Comparison of ENCODE assay signal across 8 cellular contexts in the genomic region with DNA sequence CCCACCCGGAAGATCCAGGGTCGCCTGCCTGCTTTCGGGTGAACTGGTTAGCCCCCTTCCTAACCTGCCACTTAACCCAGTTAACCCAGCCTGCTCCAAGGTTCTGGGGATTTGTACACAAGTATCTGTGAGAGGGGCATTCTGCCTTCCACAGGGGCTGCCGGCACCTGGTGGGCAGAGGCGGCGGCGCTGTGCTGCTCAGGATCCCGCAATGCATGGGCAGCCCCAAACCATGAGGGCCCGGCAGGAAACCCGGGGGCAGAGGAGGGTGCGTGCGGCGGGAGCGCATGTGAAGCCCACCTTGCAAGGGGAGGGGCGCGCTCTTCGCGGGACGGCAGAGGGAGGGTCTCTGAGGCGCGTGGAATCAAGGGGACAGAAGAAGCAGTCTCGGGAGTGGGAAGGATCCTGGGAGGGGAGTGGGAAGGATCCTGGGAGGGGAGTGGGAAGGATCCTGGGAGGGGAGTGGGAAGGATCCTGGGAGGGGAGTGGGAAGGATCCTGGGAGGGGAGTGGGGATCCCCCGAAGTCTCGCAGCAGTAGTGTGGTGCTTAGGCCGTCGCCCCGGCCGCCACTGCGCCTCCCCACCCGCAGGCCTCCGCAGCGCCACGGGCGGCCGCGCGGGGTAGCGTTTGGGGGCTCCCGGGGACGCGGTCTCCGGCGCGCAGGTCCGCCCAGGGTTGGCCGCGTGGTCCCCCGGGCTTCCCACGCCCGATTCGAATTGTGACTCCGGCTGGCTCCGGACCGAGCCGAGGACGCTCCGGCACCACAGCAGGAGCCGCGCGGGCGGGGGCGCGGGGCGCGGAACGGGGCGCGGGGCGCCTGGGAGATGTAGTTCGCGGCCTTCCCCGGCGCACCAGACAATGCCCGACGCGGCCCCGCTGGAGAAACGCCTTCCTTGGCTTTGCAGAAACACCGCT. TPM values are rescaled to one million over a fixed set of nuclear protein-coding genes. Genes with fewer than 3 reads are reported as not detected.
DNase-seq lines count a peak whose midpoint lies in the region; ATAC-seq and TF ChIP-seq lines count a peak whose summit lies in the region.

No MANE protein-coding gene starts in this region.

- no peaks in the 10 kb centered on the region for H3K9me3 ChIP-seq in CD4-positive, alpha-beta memory T cell (ENCODE audit: control insufficient read depth in 1 of 2, low read length in 2 of 2)

- intact Hi-C loops in CD4-positive, alpha-beta memory T cell (cut with micrococcal nuclease), result loop anchor here (2.0 kb wide), 2 partner anchors 16 to 76 kb away; a partner anchor contains a TSS

- DNase-seq in CD4-positive, alpha-beta memory T cell, result peak; percentile 55 to 65 (median 61)
- DNase-seq in NCI-H1105 (lab: John Stamatoyannopoulos, UW) (peak; percentile 76), chondrocyte (ENCODE audit: low spot score) (no peak), NCI-H446 treated with DMSO at 0.1 percent for 48 hours (lab: John Stamatoyannopoulos, UW) (no peak)
- DNase-seq in activated CD4-positive, CD25-positive, alpha-beta regulatory T cell treated with anti-CD3 and anti-CD28 coated beads, Interleukin-2, amount 50 U/mL, for 72 hours, result peak; percentile 64
- peak; percentile 33 to 69 for DNase-seq in stimulated activated CD4-positive, alpha-beta T cell treated with anti-CD3 and anti-CD28 coated beads, Interleukin-15, amount 100 ng/mL, for 1 hour (ENCODE audit: low read depth in 1 of 2, low spot score in 1 of 2)

- peaks cover 3 to 7% of the 10 kb centered on the region in 2 donors for H3K27me3 Mint-ChIP-seq in CD4-positive, alpha-beta memory T cell
- no peaks in the 10 kb centered on the region for H3K27me3 Mint-ChIP-seq in chondrocyte (ENCODE audit: low read depth)

- H3K27ac ChIP-seq in CD4-positive, alpha-beta memory T cell (ENCODE audit: low read depth, low read length), result no peak overlapping the region
- peak overlapping the region; percentile 30 for H3K27ac ChIP-seq in layer of hippocampus (ENCODE audit: low read depth, low read length)

- peak; percentile 66 for ATAC-seq in GM21423 (IDR thresholded peaks at IDR 0.05; ENCODE audit: unreplicated experiment)

- H3K27me3 ChIP-seq in CD4-positive, alpha-beta memory T cell (ENCODE audit: insufficient read depth, low read length), result peaks cover 27% of the 10 kb centered on the region
- peaks cover 2% of the 10 kb centered on the region for H3K27me3 ChIP-seq in layer of hippocampus (ENCODE audit: control insufficient read depth, insufficient read depth, low read length)

- peak overlapping the region in 1 of 2 donors; percentile 51 for H3K4me3 ChIP-seq in CD4-positive, alpha-beta memory T cell (ENCODE audit: low read length in 2 of 2)

- CTCF ChIA-PET in CD4-positive, alpha-beta memory T cell (lab: Charles Lee; ENCODE audit: partially characterized antibody), result interaction anchor here (0.7 to 1.5 kb wide), 9 partner anchors 10 to 96 kb away, joined by 3 to 9 read pairs (median 5); a partner anchor contains a TSS

- H3K9me3 Mint-ChIP-seq in CD4-positive, alpha-beta memory T cell, result no peaks in the 10 kb centered on the region
- H3K9me3 Mint-ChIP-seq in chondrocyte (ENCODE audit: low read depth), result no peaks in the 10 kb centered on the region

- peak overlapping the region; percentile 70 to 82 (median 78) for H3K4me3 Mint-ChIP-seq in CD4-positive, alpha-beta memory T cell
- H3K4me3 Mint-ChIP-seq in chondrocyte (ENCODE audit: unreplicated experiment), result peak overlapping the region; percentile 62

- POLR2A ChIA-PET in CD4-positive, alpha-beta memory T cell (lab: Charles Lee; ENCODE audit: partially characterized antibody), result interaction anchor here (0.9 to 1.6 kb wide), 3 partner anchors 16 to 30 kb away, joined by 3 to 5 read pairs (median 3); a partner anchor contains a TSS

- no peaks in the 10 kb centered on the region for H3K36me3 Mint-ChIP-seq in CD4-positive, alpha-beta memory T cell
- H3K36me3 Mint-ChIP-seq in chondrocyte (ENCODE audit: low read depth), result no peaks in the 10 kb centered on the region

- H3K4me1 ChIP-seq in CD4-positive, alpha-beta memory T cell (ENCODE audit: insufficient read depth, low read length), result peaks cover 25% of the 10 kb centered on the region

- peaks cover 1 to 32% (median 13%) of the 10 kb centered on the region in 4 donors for H3K4me1 Mint-ChIP-seq in CD4-positive, alpha-beta memory T cell
- H3K4me1 Mint-ChIP-seq in chondrocyte (ENCODE audit: low read depth), result peaks cover 22% of the 10 kb centered on the region

- peak; percentile 85 for TF ChIP-seq CTCF in chondrocyte (IDR thresholded peaks at IDR 0.05)

- H3K36me3 ChIP-seq in CD4-positive, alpha-beta memory T cell (ENCODE audit: insufficient read depth, low read length), result no peaks in the 10 kb centered on the region

- H3K27ac Mint-ChIP-seq in CD4-positive, alpha-beta memory T cell, result peak overlapping the region in 1 of 7 donors; percentile 42
- no peak overlapping the region for H3K27ac Mint-ChIP-seq in chondrocyte (ENCODE audit: unreplicated experiment)

RNA-seq across cellular contexts. Expression of a gene that starts 4.9 kb away (rescaled TPM):
- 100 to 1,000 TPM; 122 to 123 TPM for total RNA-seq in CD4-positive, alpha-beta memory T cell
- 1 to 10 TPM; 1.5 to 6.0 TPM for polyA plus RNA-seq in CD4-positive, alpha-beta memory T cell
- 83.6 to 91.9 TPM (median 85.1 TPM) in 3 replicates for total RNA-seq in chondrocyte

RNA-seq across cellular contexts. Expression of a gene that starts 16.4 kb away (rescaled TPM):
- total RNA-seq in CD4-positive, alpha-beta memory T cell, result 1 to 10 TPM; 4.7 to 7.5 TPM
- not detected for polyA plus RNA-seq in CD4-positive, alpha-beta memory T cell
- 0.60 to 2.9 TPM (median 2.2 TPM) in 3 replicates for total RNA-seq in chondrocyte

RNA-seq across cellular contexts. Expression of a gene that starts 59.9 kb away (rescaled TPM):
- total RNA-seq in CD4-positive, alpha-beta memory T cell, result 10 to 100 TPM; 12.1 to 13.0 TPM
- polyA plus RNA-seq in CD4-positive, alpha-beta memory T cell, result 100 to 1,000 TPM in 1 of 2 donors, 10 to 100 TPM in 1; 84.5 to 256 TPM
- 166 to 264 TPM (median 247 TPM) in 3 replicates for total RNA-seq in chondrocyte

Comparison
In these comparisons a context has a peak if more than half of its experiments do, and no peak if none do; other contexts are left out.
1. DNase-seq: peak in CD4-positive, alpha-beta memory T cell (5 of 5), NCI-H1105 (single experiment), activated CD4-positive, CD25-positive, alpha-beta regulatory T cell treated with anti-CD3 and anti-CD28 coated beads, Interleukin-2, amount 50 U/mL, for 72 hours (single experiment) and stimulated activated CD4-positive, alpha-beta T cell treated with anti-CD3 and anti-CD28 coated beads, Interleukin-15, amount 100 ng/mL, for 1 hour (2 of 2); none in chondrocyte (single experiment) and NCI-H446 treated with DMSO at 0.1 percent for 48 hours (single experiment).
2. RNA of a gene that starts 59.9 kb away (total RNA-seq): 166 to 264 TPM in chondrocyte; 12.1 to 13.0 TPM in CD4-positive, alpha-beta memory T cell; every median in the first group is over 10 times any median in the second.